In genomic region chr12:91182664-91183455, GRCh38 we compare ENCODE assay signal across 10 cellular contexts. TPM values are rescaled to one million over a fixed set of nuclear protein-coding genes. Genes with fewer than 3 reads are reported as not detected.
DNase-seq lines count a peak whose midpoint lies in the region; ATAC-seq and TF ChIP-seq lines count a peak whose summit lies in the region.
"Had no signal": no experiment of that assay in that cellular context is flagged by ENCODE, and none has a peak within 500 bp of the region (broad histone marks: within the 10 kb centered on the region; RNA-seq: fewer than 3 reads in every experiment).

TSS of gene DCN (minus strand) at chr12:91182817. CDS start at chr12:91178552, 4,265 bp downstream.

- H3K9me3 ChIP-seq in gastrocnemius medialis: no peaks in the 10 kb centered on the region

- intact Hi-C loops in gastrocnemius medialis (cut with DNase I; ENCODE audit: low total_unique reads): loop anchor here (5.0 kb wide), 1 partner anchor 34 kb away; no protein-coding TSS in a partner anchor

- in situ Hi-C loops in gastrocnemius medialis (cut with MboI; ENCODE audit: low sequenced_read_pairs in 4 of 4): loop anchor here in 2 of 4 donors (10.0 kb wide), 1 partner anchor 142 kb away; no protein-coding TSS in a partner anchor

- no peak for ATAC-seq in gastrocnemius medialis
- ATAC-seq: activated CD4-positive, alpha-beta T cell treated with anti-CD3 and anti-CD28 coated beads for 36 hours; K562 had no signal

- DNase-seq in EL: peak; percentile 39
- peak; percentile 66 to 70 for DNase-seq in cardiac fibroblast (ENCODE audit: low read depth in 2 of 2)
- DNase-seq in iris pigment epithelial cell (ENCODE audit: low read depth): peak; percentile 49
- DNase-seq in gastrocnemius medialis: no peak
- DNase-seq in NK-92 (lab: John Stamatoyannopoulos, UW; ENCODE audit: unreplicated experiment): no peak
- no peak for DNase-seq in NCI-H1436 (lab: John Stamatoyannopoulos, UW)
- no peak for DNase-seq in islet precursor cell
- DNase-seq in T-helper 2 cell: no peak
- DNase-seq: activated CD4-positive, alpha-beta T cell treated with anti-CD3 and anti-CD28 coated beads for 36 hours had no signal

- no peaks in the 10 kb centered on the region for H3K36me3 ChIP-seq in gastrocnemius medialis

- TF ChIP-seq POLR2A in gastrocnemius medialis (IDR thresholded peaks at IDR 0.05): peak; percentile 22 to 51

- no peaks in the 10 kb centered on the region for H3K27me3 ChIP-seq in gastrocnemius medialis

- H3K4me3 ChIP-seq in cardiac fibroblast (replicated peaks in 1 of 2; ENCODE audit: low read depth in 2 of 2, low read length in 2 of 2) (peak within 1 kb of the TSS; percentile 39 to 62), gastrocnemius medialis (peak within 1 kb of the TSS in 3 of 4 donors; percentile 12 to 44 (median 44))
- H3K4me3 ChIP-seq: K562 had no signal

- no peak for TF ChIP-seq CTCF in cardiac fibroblast (IDR thresholded peaks at IDR 0.05; ENCODE audit: low read depth, low read length)
- TF ChIP-seq CTCF in gastrocnemius medialis (IDR thresholded peaks at IDR 0.05 in 4 of 5, conservative IDR thresholded peaks at IDR 0.05 in 1 of 5): no peak

- H3K4me1 ChIP-seq in gastrocnemius medialis: no peaks in the 10 kb centered on the region

- H3K27ac ChIP-seq in gastrocnemius medialis: peak within 1 kb of the TSS; percentile 40 to 69 (median 46)

RNA-seq across cellular contexts. Expression of gene DCN, which starts in this region (rescaled TPM):
- total RNA-seq in gastrocnemius medialis: 100 to 1,000 TPM; 346 to 674 (median 611) TPM
- total RNA-seq: activated CD4-positive, alpha-beta T cell treated with anti-CD3 and anti-CD28 coated beads for 36 hours had no signal

Comparison
In these comparisons a context has a peak if more than half of its experiments do, and no peak if none do; other contexts are left out.
1. DNase-seq: peak in EL (single experiment), cardiac fibroblast (2 of 2) and iris pigment epithelial cell (single experiment); none in gastrocnemius medialis (0 of 2), NK-92 (single experiment), NCI-H1436 (single experiment), islet precursor cell (single experiment) and T-helper 2 cell (0 of 5).